ENCODE assay signal across 18 cellular contexts in the genomic region with DNA sequence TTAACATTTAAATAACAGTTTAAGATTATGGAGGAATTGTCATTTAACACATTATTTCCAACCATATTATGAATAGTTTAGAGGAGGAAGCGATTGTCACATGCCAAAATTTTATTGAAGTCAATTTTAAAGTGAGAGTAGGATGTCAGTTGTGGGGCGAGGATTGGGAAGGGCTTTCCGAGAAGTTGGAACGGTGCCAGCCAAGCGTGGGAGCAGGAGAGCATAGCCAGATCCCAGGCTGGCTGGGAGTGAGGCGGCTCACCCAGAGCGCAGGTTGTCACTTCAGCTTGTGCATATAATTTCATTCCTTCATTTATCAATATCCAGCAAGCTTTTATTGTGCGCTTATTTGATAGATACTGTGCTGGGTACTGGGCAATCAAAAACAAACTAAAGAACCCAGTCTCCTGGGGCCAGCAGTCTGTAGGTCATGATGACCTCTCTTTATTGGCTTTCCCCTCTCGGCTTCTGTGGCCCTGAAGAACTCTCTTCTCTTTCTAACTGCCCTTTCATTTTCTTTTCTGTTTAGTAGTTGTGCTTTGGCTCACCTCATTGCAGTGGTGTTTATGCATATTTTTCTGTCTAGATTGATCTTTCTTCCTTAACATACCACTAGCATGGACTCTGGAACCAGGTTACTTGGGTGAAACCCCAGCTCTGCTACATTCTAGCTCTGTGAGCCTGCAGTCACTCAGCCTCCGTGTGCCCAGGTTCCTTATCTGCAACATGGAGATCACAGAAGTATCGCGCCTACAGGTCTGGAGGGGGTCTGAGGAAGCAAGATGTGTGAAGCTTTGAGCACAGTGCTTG. TPM values are rescaled to one million over a fixed set of nuclear protein-coding genes. Genes with fewer than 3 reads are reported as not detected.
DNase-seq lines count a peak whose midpoint lies in the region; ATAC-seq and TF ChIP-seq lines count a peak whose summit lies in the region.
"Had no signal": no experiment of that assay in that cellular context is flagged by ENCODE, and none has a peak within 500 bp of the region (broad histone marks: within the 10 kb centered on the region; RNA-seq: fewer than 3 reads in every experiment).

No MANE protein-coding gene starts in this region.

- ATAC-seq in HG02623 (IDR thresholded peaks at IDR 0.05; ENCODE audit: unreplicated experiment) = no peak

- H3K9ac ChIP-seq in skeletal muscle satellite cell (ENCODE audit: low read depth, low read length) = no peak overlapping the region

- H3K4me3 ChIP-seq in cardiac fibroblast (replicated peaks in 1 of 2; ENCODE audit: low read depth in 2 of 2, low read length in 2 of 2) (no peak overlapping the region), skeletal muscle satellite cell (ENCODE audit: low read length) (no peak overlapping the region)
- H3K4me3 ChIP-seq: PC-9, skin epidermis had no signal

- peaks cover 14% of the 10 kb centered on the region for H3K36me3 ChIP-seq in skeletal muscle satellite cell (ENCODE audit: insufficient read depth, low read length)

- no peaks in the 10 kb centered on the region for H3K27me3 ChIP-seq in skeletal muscle satellite cell (ENCODE audit: control insufficient read depth, insufficient read depth, low read length)
- H3K27me3 ChIP-seq: neutrophil had no signal

- DNase-seq in NCI-H1105 treated with DMSO at 0.1 percent for 48 hours (lab: John Stamatoyannopoulos, UW) (peak; percentile 18), cardiac fibroblast (ENCODE audit: low read depth in 2 of 2) (peak; percentile 40 to 59), iris pigment epithelial cell (ENCODE audit: low read depth) (peak; percentile 8), T-helper 1 cell (no peak)
- DNase-seq in activated effector memory CD4-positive, alpha-beta T cell treated with Interleukin-2 at 50 U/mL for 16 hours = no peak
- DNase-seq: activated CD4-positive, alpha-beta T cell treated with anti-CD3 and anti-CD28 coated beads, Interleukin-2, amount 50 U/mL, for 1 hour; activated naive CD4-positive, alpha-beta T cell treated with anti-CD3 and anti-CD28 coated beads for 36 hours; erythroblast; glutamatergic neuron; midbrain; MM.1S; NCI-H187 treated with DMSO at 0.1 percent for 48 hours; NCI-H524 treated with DMSO at 0.1 percent for 48 hours; PC-9 had no signal

- peak overlapping the region; percentile 24 for H3K4me2 ChIP-seq in skeletal muscle satellite cell (ENCODE audit: low read length)
- H3K4me2 ChIP-seq: PC-9 had no signal

- H3K4me1 ChIP-seq in skeletal muscle satellite cell (ENCODE audit: control insufficient read depth, insufficient read depth, low read length) = peaks cover 9% of the 10 kb centered on the region

- no peak for TF ChIP-seq CTCF in cardiac fibroblast (IDR thresholded peaks at IDR 0.05; ENCODE audit: low read depth, low read length)

- H3K9me3 ChIP-seq in skeletal muscle satellite cell (replicated peaks; ENCODE audit: low read length) = no peaks in the 10 kb centered on the region
- H3K9me3 ChIP-seq: neutrophil had no signal

RNA-seq across cellular contexts. Expression of gene CEP43, which starts 6.4 kb away (rescaled TPM):
- 13.9 and 14.4 TPM in 2 replicates for total RNA-seq in skeletal muscle satellite cell (2012; rRNA removed)

RNA-seq across cellular contexts. Expression of gene RNASET2, which starts 49.2 kb away (rescaled TPM):
- 10.5 and 28.1 TPM in 2 replicates for total RNA-seq in skeletal muscle satellite cell (2012; rRNA removed)

Comparison
In these comparisons a context has a peak if more than half of its experiments do, and no peak if none do; other contexts are left out.
1. DNase-seq: peak in NCI-H1105 treated with DMSO at 0.1 percent for 48 hours (single experiment), cardiac fibroblast (2 of 2) and iris pigment epithelial cell (single experiment); none in activated effector memory CD4-positive, alpha-beta T cell treated with Interleukin-2 at 50 U/mL for 16 hours (single experiment) and T-helper 1 cell (0 of 5).